In the genomic region with DNA sequence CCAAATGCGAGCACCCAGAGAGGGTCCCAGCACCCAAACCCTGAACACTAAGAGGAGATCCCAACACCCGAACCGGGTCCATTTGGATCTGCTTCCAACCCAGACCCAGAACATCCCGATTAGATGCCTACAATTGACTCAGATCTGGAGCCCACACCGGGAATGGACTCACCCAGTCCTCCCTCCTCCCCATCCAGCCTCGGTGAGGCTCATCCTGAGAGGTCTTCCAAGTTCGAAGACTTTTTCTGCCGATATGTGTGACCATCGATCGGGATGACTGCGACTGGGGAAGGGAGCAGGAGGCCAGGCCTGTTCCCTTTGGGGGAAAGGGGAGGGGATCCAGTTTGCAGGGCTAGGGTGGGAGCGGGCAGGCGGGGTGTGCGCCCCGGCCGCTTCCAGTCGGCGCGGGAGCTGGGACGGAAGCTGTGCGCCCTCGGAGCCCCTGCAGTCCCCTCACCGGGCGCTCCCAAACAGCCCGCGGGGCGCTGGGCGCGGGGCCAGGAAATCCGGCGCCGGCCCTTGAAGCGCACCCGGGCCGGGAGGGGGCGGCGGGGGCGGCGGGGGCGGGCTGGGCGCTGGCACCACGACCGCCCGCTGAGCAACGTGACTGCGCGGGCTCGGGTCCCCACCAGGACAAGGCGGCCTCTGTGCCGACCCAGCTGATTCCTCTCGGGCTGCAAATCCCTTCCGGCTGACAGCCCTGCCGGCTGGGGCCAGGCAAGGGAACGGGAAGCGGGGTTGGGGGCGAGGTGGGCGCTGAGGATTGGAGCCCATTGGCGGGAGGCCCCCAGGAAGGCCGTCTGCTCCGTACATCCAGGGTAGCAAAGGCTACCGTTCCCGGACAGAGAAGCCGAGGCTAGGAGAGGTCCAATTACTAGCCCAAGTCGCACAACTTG, we compare ENCODE assay signal across 8 cellular contexts.
A peak's percentile ranks its signal among the peaks of the same experiment; 100 is the strongest.
DNase-seq lines count a peak whose midpoint lies in the region; ATAC-seq lines count a peak whose summit lies in the region.

No MANE protein-coding gene starts in this region.

- DNase-seq in activated T-cell treated with anti-CD3 and anti-CD28 coated beads for 1 hour (ENCODE audit: low read depth) = peak; percentile 8
- DNase-seq in activated T-cell treated with anti-CD3 and anti-CD28 coated beads for 4 hours = no peak
- DNase-seq in activated naive CD4-positive, alpha-beta T cell treated with anti-CD3 and anti-CD28 coated beads for 36 hours = no peak
- peak in 27 of 51 donors; percentile 4 to 62 (median 23) for DNase-seq in hypothalamus (lab: John Stamatoyannopoulos, UW)
- DNase-seq in cerebellum (ENCODE audit: low spot score) = no peak
- DNase-seq in kidney tubule cell (ENCODE audit: low spot score) = no peak

- H3K4me3 Mint-ChIP-seq in activated naive CD4-positive, alpha-beta T cell treated with anti-CD3 and anti-CD28 coated beads for 36 hours = peak overlapping the region; percentile 13
- peak overlapping the region; percentile 17 for H3K4me3 Mint-ChIP-seq in stimulated activated naive CD8-positive, alpha-beta T cell treated with anti-CD3 and anti-CD28 coated beads, Interleukin-15, Interleukin-2, amounts not matched to agents 100 ng/mL and 50 ng/mL, for 24 hours

- intact Hi-C loops in activated naive CD4-positive, alpha-beta T cell treated with anti-CD3 and anti-CD28 coated beads for 36 hours (cut with micrococcal nuclease) = no loop called here

- no peaks in the 10 kb centered on the region for H3K36me3 Mint-ChIP-seq in activated naive CD4-positive, alpha-beta T cell treated with anti-CD3 and anti-CD28 coated beads for 36 hours (ENCODE audit: low read depth)
- H3K36me3 Mint-ChIP-seq in stimulated activated naive CD8-positive, alpha-beta T cell treated with anti-CD3 and anti-CD28 coated beads, Interleukin-15, Interleukin-2, amounts not matched to agents 100 ng/mL and 50 ng/mL, for 24 hours (ENCODE audit: low read depth) = no peaks in the 10 kb centered on the region

- no peaks in the 10 kb centered on the region for H3K27me3 Mint-ChIP-seq in activated naive CD4-positive, alpha-beta T cell treated with anti-CD3 and anti-CD28 coated beads for 36 hours (ENCODE audit: low read depth)
- H3K27me3 Mint-ChIP-seq in stimulated activated naive CD8-positive, alpha-beta T cell treated with anti-CD3 and anti-CD28 coated beads, Interleukin-15, Interleukin-2, amounts not matched to agents 100 ng/mL and 50 ng/mL, for 24 hours = no peaks in the 10 kb centered on the region

- CTCF ChIA-PET in activated naive CD4-positive, alpha-beta T cell treated with anti-CD3 and anti-CD28 coated beads for 36 hours (lab: Charles Lee) = no interaction called here

- ATAC-seq in HG02884 (IDR thresholded peaks at IDR 0.05; ENCODE audit: unreplicated experiment) = no peak

- H3K27ac Mint-ChIP-seq in activated naive CD4-positive, alpha-beta T cell treated with anti-CD3 and anti-CD28 coated beads for 36 hours = no peak overlapping the region
- no peak overlapping the region for H3K27ac Mint-ChIP-seq in stimulated activated naive CD8-positive, alpha-beta T cell treated with anti-CD3 and anti-CD28 coated beads, Interleukin-15, Interleukin-2, amounts not matched to agents 100 ng/mL and 50 ng/mL, for 24 hours

- no peaks in the 10 kb centered on the region for H3K9me3 Mint-ChIP-seq in activated naive CD4-positive, alpha-beta T cell treated with anti-CD3 and anti-CD28 coated beads for 36 hours
- H3K9me3 Mint-ChIP-seq in stimulated activated naive CD8-positive, alpha-beta T cell treated with anti-CD3 and anti-CD28 coated beads, Interleukin-15, Interleukin-2, amounts not matched to agents 100 ng/mL and 50 ng/mL, for 24 hours = no peaks in the 10 kb centered on the region

- H3K4me1 Mint-ChIP-seq in activated naive CD4-positive, alpha-beta T cell treated with anti-CD3 and anti-CD28 coated beads for 36 hours (ENCODE audit: low read depth) = peaks cover 9% of the 10 kb centered on the region
- H3K4me1 Mint-ChIP-seq in stimulated activated naive CD8-positive, alpha-beta T cell treated with anti-CD3 and anti-CD28 coated beads, Interleukin-15, Interleukin-2, amounts not matched to agents 100 ng/mL and 50 ng/mL, for 24 hours (ENCODE audit: low read depth) = peaks cover 6% of the 10 kb centered on the region

Comparison
In these comparisons a context has a peak if more than half of its experiments do, and no peak if none do; other contexts are left out.
1. DNase-seq: peak in activated T-cell treated with anti-CD3 and anti-CD28 coated beads for 1 hour (single experiment) and hypothalamus (27 of 51); none in activated T-cell treated with anti-CD3 and anti-CD28 coated beads for 4 hours (single experiment), activated naive CD4-positive, alpha-beta T cell treated with anti-CD3 and anti-CD28 coated beads for 36 hours (single experiment), cerebellum (single experiment) and kidney tubule cell (single experiment).